In genomic region chr11:11149671-11150459, GRCh38 we compare ENCODE assay signal across 15 cellular contexts.
DNase-seq lines count a peak whose midpoint lies in the region; ATAC-seq and TF ChIP-seq lines count a peak whose summit lies in the region.
"Had no signal": no experiment of that assay in that cellular context is flagged by ENCODE, and none has a peak within 500 bp of the region (broad histone marks: within the 10 kb centered on the region; RNA-seq: fewer than 3 reads in every experiment).

No MANE protein-coding gene starts in this region.

- 48 to 66% (median 56%) methylated on average over 8 of the region's 8 CpGs for WGBS in spleen, 5 donors

- intact Hi-C loops in spleen (cut with DNase I; ENCODE audit: low total_unique reads), result no loop called here

- H3K4me1 ChIP-seq in spleen, result peaks cover 0 to 29% (median 6%) of the 10 kb centered on the region in 6 donors
- H3K4me1 ChIP-seq: Peyer's patch had no signal

- peak; percentile 36 for DNase-seq in NK-92 treated with Interleukin-12 subunit alpha and Interleukin-12 subunit beta, amount 100 ng/mL, for 24 hours (lab: John Stamatoyannopoulos, UW)
- DNase-seq in NK-92 (lab: John Stamatoyannopoulos, UW; ENCODE audit: unreplicated experiment) (no peak), SKM-1 (lab: John Stamatoyannopoulos, UW; ENCODE audit: unreplicated experiment) (peak; percentile 12), activated T-helper 1 cell treated with Interleukin-2 at 50 U/mL for 16 hours (ENCODE audit: low read depth) (peak; percentile 35), spleen (no peak), NCI-H146 treated with DMSO at 0.1 percent for 48 hours (lab: John Stamatoyannopoulos, UW; ENCODE audit: unreplicated experiment) (no peak)
- DNase-seq in natural killer cell treated with Interleukin-12 subunit alpha and Interleukin-12 subunit beta and Interleukin-15 and Interleukin-18, amount 100 ng/mL, for 72 hours (ENCODE audit: low spot score), result no peak
- DNase-seq: mammary epithelial cell; NCI-H2171 treated with DMSO at 0.1 percent for 48 hours; ovary; stimulated activated CD4-positive, alpha-beta T cell treated with anti-CD3 and anti-CD28 coated beads, Interleukin-12 subunit alpha, Interleukin-12 subunit beta, amount 100 ng/mL, for 4 hours had no signal

- H3K36me3 ChIP-seq in spleen, result no peaks in the 10 kb centered on the region
- H3K36me3 ChIP-seq: ovary, Peyer's patch had no signal

- no peaks in the 10 kb centered on the region for H3K27me3 ChIP-seq in spleen (replicated peaks in 1 of 7)
- H3K27me3 ChIP-seq: ovary, Peyer's patch had no signal

- peaks cover 12 to 20% of the 10 kb centered on the region in 2 donors for H3K27me3 Mint-ChIP-seq in natural killer cell treated with Interleukin-12 subunit alpha and Interleukin-12 subunit beta and Interleukin-15 and Interleukin-18, amount 100 ng/mL, for 72 hours

- peaks cover 11 to 13% of the 10 kb centered on the region in 2 donors for H3K4me1 Mint-ChIP-seq in natural killer cell treated with Interleukin-12 subunit alpha and Interleukin-12 subunit beta and Interleukin-15 and Interleukin-18, amount 100 ng/mL, for 72 hours (ENCODE audit: low read depth in 2 of 2)

- no peak for TF ChIP-seq CTCF in spleen (IDR thresholded peaks at IDR 0.05 in 8 of 11, conservative IDR thresholded peaks at IDR 0.05 in 3 of 11)

- H3K27ac ChIP-seq in spleen, result no peak overlapping the region
- H3K27ac ChIP-seq: KMS-11, ovary had no signal

- no peak for TF ChIP-seq POLR2A in spleen (IDR thresholded peaks at IDR 0.05)

- no peaks in the 10 kb centered on the region for H3K36me3 Mint-ChIP-seq in natural killer cell treated with Interleukin-12 subunit alpha and Interleukin-12 subunit beta and Interleukin-15 and Interleukin-18, amount 100 ng/mL, for 72 hours

- H3K9me3 Mint-ChIP-seq in natural killer cell treated with Interleukin-12 subunit alpha and Interleukin-12 subunit beta and Interleukin-15 and Interleukin-18, amount 100 ng/mL, for 72 hours, result no peaks in the 10 kb centered on the region

- ATAC-seq in natural killer cell treated with Interleukin-12 subunit alpha and Interleukin-12 subunit beta and Interleukin-15 and Interleukin-18, amount 100 ng/mL, for 72 hours, result peak; percentile 55 to 62
- ATAC-seq in GM18519 (IDR thresholded peaks at IDR 0.05; ENCODE audit: low FRiP score, unreplicated experiment), result no peak

- H3K4me3 Mint-ChIP-seq in natural killer cell treated with Interleukin-12 subunit alpha and Interleukin-12 subunit beta and Interleukin-15 and Interleukin-18, amount 100 ng/mL, for 72 hours, result no peak overlapping the region

- no peak overlapping the region for H3K27ac Mint-ChIP-seq in natural killer cell treated with Interleukin-12 subunit alpha and Interleukin-12 subunit beta and Interleukin-15 and Interleukin-18, amount 100 ng/mL, for 72 hours

- peak overlapping the region in 1 of 8 donors; percentile 35 for H3K4me3 ChIP-seq in spleen
- H3K4me3 ChIP-seq: coronary artery, ovary, Peyer's patch had no signal

- no peaks in the 10 kb centered on the region for H3K9me3 ChIP-seq in spleen
- H3K9me3 ChIP-seq: ovary, Peyer's patch had no signal

Comparison
In these comparisons a context has a peak if more than half of its experiments do, and no peak if none do; other contexts are left out.
1. DNase-seq: peak in NK-92 treated with Interleukin-12 subunit alpha and Interleukin-12 subunit beta, amount 100 ng/mL, for 24 hours (single experiment), SKM-1 (single experiment) and activated T-helper 1 cell treated with Interleukin-2 at 50 U/mL for 16 hours (single experiment); none in NK-92 (single experiment), natural killer cell treated with Interleukin-12 subunit alpha and Interleukin-12 subunit beta and Interleukin-15 and Interleukin-18, amount 100 ng/mL, for 72 hours (single experiment), spleen (single experiment) and NCI-H146 treated with DMSO at 0.1 percent for 48 hours (single experiment).